Comparison of ENCODE assay signal across 8 cellular contexts in genomic region chr11:57460017-57460755, GRCh38. TPM values are rescaled to one million over a fixed set of nuclear protein-coding genes. Genes with fewer than 3 reads are reported as not detected.
A peak's percentile ranks its signal among the peaks of the same experiment; 100 is the strongest.
DNase-seq lines count a peak whose midpoint lies in the region; ATAC-seq and TF ChIP-seq lines count a peak whose summit lies in the region.

RTN4RL2 (plus strand) TSS chr11:57460528; CDS start chr11:57460866, 338 bp downstream.

- H3K4me3 ChIP-seq in HUES48 (ENCODE audit: low read depth, low read length) (peak within 1 kb of the TSS; percentile 74), Peyer's patch (peak within 1 kb of the TSS; percentile 31 to 56 (median 46)), right atrium auricular region (peak within 1 kb of the TSS; percentile 32 to 46), retinal pigment epithelial cell (ENCODE audit: low read length) (peak within 1 kb of the TSS; percentile 17)

- ATAC-seq in HG03045 (IDR thresholded peaks at IDR 0.05; ENCODE audit: unreplicated experiment), result no peak

- H3K27ac ChIP-seq in HUES48 (ENCODE audit: low read depth, low read length) (no peak within 1 kb of the TSS), Peyer's patch (no peak within 1 kb of the TSS), right atrium auricular region (no peak within 1 kb of the TSS)

- H3K9me3 ChIP-seq in HUES48 (ENCODE audit: control insufficient read depth, insufficient read depth, low read length) (no peaks in the 10 kb centered on the region), Peyer's patch (no peaks in the 10 kb centered on the region), right atrium auricular region (no peaks in the 10 kb centered on the region)

- no peak within 1 kb of the TSS for H3K27ac Mint-ChIP-seq in activated naive CD8-positive, alpha-beta T cell

- peak; percentile 24 for DNase-seq in NCI-H1092 treated with DMSO at 0.1 percent for 48 hours (lab: John Stamatoyannopoulos, UW)
- no peak for DNase-seq in NCI-H1092 (lab: John Stamatoyannopoulos, UW)
- DNase-seq in Peyer's patch, result no peak
- DNase-seq in right atrium auricular region (ENCODE audit: low spot score), result no peak
- no peak for DNase-seq in retinal pigment epithelial cell (ENCODE audit: low read depth)

- H3K36me3 Mint-ChIP-seq in activated naive CD8-positive, alpha-beta T cell, result no peaks in the 10 kb centered on the region

- H3K27me3 Mint-ChIP-seq in activated naive CD8-positive, alpha-beta T cell, result peaks cover 11% of the 10 kb centered on the region

- H3K27me3 ChIP-seq in HUES48 (ENCODE audit: control insufficient read depth, insufficient read depth, low read length) (peaks cover 61% of the 10 kb centered on the region), Peyer's patch (peaks cover 0 to 10% of the 10 kb centered on the region in 2 donors), right atrium auricular region (peaks cover 12% of the 10 kb centered on the region in 2 donors)

- H3K4me1 Mint-ChIP-seq in activated naive CD8-positive, alpha-beta T cell (ENCODE audit: low read depth), result peaks cover 29% of the 10 kb centered on the region

- TF ChIP-seq POLR2A in Peyer's patch (IDR thresholded peaks at IDR 0.05), result no peak

- TF ChIP-seq CTCF in Peyer's patch (IDR thresholded peaks at IDR 0.05) (no peak), right atrium auricular region (IDR thresholded peaks at IDR 0.05) (peak in 1 of 2 donors; percentile 43), retinal pigment epithelial cell (conservative IDR thresholded peaks at IDR 0.05; ENCODE audit: low read depth, low read length) (peak; percentile 38)

- peak within 1 kb of the TSS; percentile 89 for H3K4me3 Mint-ChIP-seq in activated naive CD8-positive, alpha-beta T cell

- peaks cover 33% of the 10 kb centered on the region for H3K4me1 ChIP-seq in HUES48 (ENCODE audit: control insufficient read depth, insufficient read depth, low read length)
- peaks cover 9 to 37% (median 28%) of the 10 kb centered on the region in 4 donors for H3K4me1 ChIP-seq in Peyer's patch
- H3K4me1 ChIP-seq in right atrium auricular region, result peaks cover 0 to 41% of the 10 kb centered on the region in 2 donors

- H3K9ac ChIP-seq in HUES48 (ENCODE audit: low read depth, low read length), result no peak within 1 kb of the TSS; the same call in 1 of the 2 replicates

- no peaks in the 10 kb centered on the region for H3K36me3 ChIP-seq in HUES48 (ENCODE audit: control insufficient read depth, insufficient read depth, low read length)
- H3K36me3 ChIP-seq in Peyer's patch, result no peaks in the 10 kb centered on the region
- H3K36me3 ChIP-seq in right atrium auricular region, result no peaks in the 10 kb centered on the region

- H3K9me3 Mint-ChIP-seq in activated naive CD8-positive, alpha-beta T cell (ENCODE audit: low read depth), result no peaks in the 10 kb centered on the region

RNA-seq across cellular contexts. Expression of gene RTN4RL2, which starts in this region (rescaled TPM):
- total RNA-seq in Peyer's patch, result 1 to 10 TPM in 1 of 4 donors, not detected in 3; 1.2 TPM
- total RNA-seq in right atrium auricular region, result 1 to 10 TPM in 1 of 2 donors, under 1 TPM in 1; 0.94 to 1.3 TPM

Comparison
In these comparisons a context has a peak if more than half of its experiments do, and no peak if none do; other contexts are left out.
1. H3K4me3 ChIP-seq: peak in every context shown above with its lines; median percentile 74 in HUES48; 46 in Peyer's patch; 39 in right atrium auricular region; 17 in retinal pigment epithelial cell.